22 cellular contexts compared by ENCODE assay signal in genomic region chr17:797236-797635, GRCh38.
"Had no signal": no experiment of that assay in that cellular context is flagged by ENCODE, and none has a peak within 500 bp of the region (broad histone marks: within the 10 kb centered on the region; RNA-seq: fewer than 3 reads in every experiment).

No MANE protein-coding gene starts in this region.

- ATAC-seq: activated CD8-positive, alpha-beta T cell treated with anti-CD3 and anti-CD28 coated beads, Interleukin-2, amount 10 ng/mL, durations not matched to agents 7 days and 5 days; left cardiac atrium; stimulated activated naive CD8-positive, alpha-beta T cell treated with anti-CD3 and anti-CD28 coated beads, Interleukin-15, Interleukin-2, amounts not matched to agents 100 U/mL and 50 U/mL, for 24 hours had no signal

- H3K36me3 ChIP-seq: neural progenitor cell had no signal

- H3K9me3 ChIP-seq: adrenal gland, heart right ventricle had no signal

- H3K27me3 Mint-ChIP-seq: activated B cell treated with CpG ODN at 0.5 μM for 24 hours; activated naive CD4-positive, alpha-beta T cell treated with anti-CD3 and anti-CD28 coated beads, Interleukin-2, amount 50 U/mL, for 24 hours; naive B cell; type B pancreatic cell had no signal

- H3K9me3 Mint-ChIP-seq: activated B cell treated with CpG ODN at 0.5 μM for 24 hours; activated naive CD4-positive, alpha-beta T cell treated with anti-CD3 and anti-CD28 coated beads, Interleukin-2, amount 50 U/mL, for 24 hours; naive B cell; neural progenitor cell; type B pancreatic cell had no signal

- H3K4me3 Mint-ChIP-seq: activated B cell treated with CpG ODN at 0.5 μM for 24 hours; activated CD8-positive, alpha-beta T cell treated with anti-CD3 and anti-CD28 coated beads, Interleukin-2, amount 10 ng/mL, durations not matched to agents 7 days and 5 days; activated naive CD4-positive, alpha-beta T cell treated with anti-CD3 and anti-CD28 coated beads, Interleukin-2, amount 50 U/mL, for 24 hours; naive B cell; type B pancreatic cell had no signal

- FAIRE-seq: small intestine, TTC549 had no signal

- DNase-seq: activated B cell treated with CpG ODN at 0.5 μM for 24 hours; activated CD4-positive, alpha-beta T cell treated with anti-CD3 and anti-CD28 coated beads for 48 hours; activated CD8-positive, alpha-beta memory T cell treated with anti-CD3 and anti-CD28 coated beads, Interleukin-2, amount 50 U/mL, for 4 hours; activated CD8-positive, alpha-beta T cell treated with anti-CD3 and anti-CD28 coated beads, Interleukin-2, amount 10 ng/mL, durations not matched to agents 7 days and 5 days; activated effector memory CD4-positive, alpha-beta T cell treated with anti-CD3 and anti-CD28 coated beads, Interleukin-2, amount 50 U/mL, for 16 hours; activated T-cell treated with anti-CD3 and anti-CD28 coated beads, Interleukin-2, amount 50 U/mL, for 48 hours; adrenal gland; effector CD8-positive, alpha-beta T cell; foreskin melanocyte; heart right ventricle; left cardiac atrium; naive B cell; small intestine; stimulated activated CD4-positive, alpha-beta T cell treated with anti-CD3 and anti-CD28 coated beads, Interleukin-4, amount 100 ng/mL, for 4 hours; stimulated activated CD8-positive, alpha-beta memory T cell treated with anti-CD3 and anti-CD28 coated beads, Interleukin-4, amount 100 ng/mL, for 48 hours; stimulated activated naive CD8-positive, alpha-beta T cell treated with anti-CD3 and anti-CD28 coated beads, Interleukin-15, Interleukin-2, amounts not matched to agents 100 U/mL and 50 U/mL, for 24 hours had no signal

- H3K4me3 ChIP-seq: adrenal gland, coronary artery, heart right ventricle, neural progenitor cell had no signal

- H3K36me3 Mint-ChIP-seq: activated naive CD4-positive, alpha-beta T cell treated with anti-CD3 and anti-CD28 coated beads, Interleukin-2, amount 50 U/mL, for 24 hours; naive B cell had no signal

- H3K9ac ChIP-seq: neural progenitor cell, parathyroid adenoma had no signal

- H3K27ac Mint-ChIP-seq: activated B cell treated with CpG ODN at 0.5 μM for 24 hours; activated CD8-positive, alpha-beta T cell treated with anti-CD3 and anti-CD28 coated beads, Interleukin-2, amount 10 ng/mL, durations not matched to agents 7 days and 5 days; activated naive CD4-positive, alpha-beta T cell treated with anti-CD3 and anti-CD28 coated beads, Interleukin-2, amount 50 U/mL, for 24 hours; neural progenitor cell; type B pancreatic cell had no signal

- H2AFZ ChIP-seq: neural progenitor cell, parathyroid adenoma had no signal

- H3K27ac ChIP-seq: coronary artery, neural progenitor cell, parathyroid adenoma had no signal

- H3K79me2 ChIP-seq: parathyroid adenoma had no signal

- H3K27me3 ChIP-seq: adrenal gland, heart right ventricle, neural progenitor cell had no signal

- H3K4me2 ChIP-seq: neural progenitor cell had no signal
